Comparison of ENCODE assay signal across 19 cellular contexts in genomic region chr15:72838311-72838731, GRCh38. TPM values are rescaled to one million over a fixed set of nuclear protein-coding genes. Genes with fewer than 3 reads are reported as not detected.
DNase-seq lines count a peak whose midpoint lies in the region; ATAC-seq, FAIRE-seq and TF ChIP-seq lines count a peak whose summit lies in the region.
"Had no signal": no experiment of that assay in that cellular context is flagged by ENCODE, and none has a peak within 500 bp of the region (broad histone marks: within the 10 kb centered on the region; RNA-seq: fewer than 3 reads in every experiment).

No MANE protein-coding gene starts in this region.

- POLR2A ChIA-PET in MCF 10A (lab: Yijun Ruan, JAX) = interaction anchor here (0.6 to 0.7 kb wide), 2 partner anchors 13 to 241 kb away, joined by 3 to 4 read pairs; no protein-coding TSS in a partner anchor

- no peaks in the 10 kb centered on the region for H3F3A ChIP-seq in GM23248 (ENCODE audit: insufficient read depth)

- no peaks in the 10 kb centered on the region for H3K9me2 ChIP-seq in GM23248 (ENCODE audit: insufficient read depth)

- H3K27me3 ChIP-seq in GM23248 (replicated peaks; ENCODE audit: insufficient read depth) (peaks cover 18% of the 10 kb centered on the region), neutrophil (peaks cover 16% of the 10 kb centered on the region)
- H3K27me3 ChIP-seq: uterus had no signal

- H3K4me3 ChIP-seq in GM23248 = no peak overlapping the region
- H3K4me3 ChIP-seq in neutrophil (ENCODE audit: low read depth in 1 of 2, low read length in 1 of 2) = no peak overlapping the region
- H3K4me3 ChIP-seq: uterus had no signal

- no peak overlapping the region for H2AFZ ChIP-seq in GM23248

- ATAC-seq in esophagus mucosa = no peak
- ATAC-seq: foreskin keratinocyte, sciatic nerve had no signal

- no TSS peak for BruUV-seq in MCF 10A (replicated peaks; lab: Mats Ljungman, UMichigan)

- H3K4me1 ChIP-seq in GM23248 (ENCODE audit: insufficient read depth) (0 out of 2 replicates have a peak, but pooled peaks cover 8% of the 10 kb centered on the region), neutrophil (ENCODE audit: control insufficient read depth in 1 of 2, insufficient read depth in 1 of 2, low read depth in 1 of 2, low read length in 1 of 2) (peaks cover 0 to 18% of the 10 kb centered on the region in 2 experiments)
- H3K4me1 ChIP-seq: foreskin keratinocyte, uterus had no signal

- WGBS in GM23248 (ENCODE audit: low coverage in 1 of 2, low lambda C conversion rate in 2 of 2, missing lambda C conversion rate in 2 of 2), 2 experiments = 6 to 7% methylated on average over 5 of the region's 5 CpGs

- CTCF ChIA-PET in MCF 10A (lab: Yijun Ruan, JAX) = interaction anchor here (1.1 kb wide), 1 partner anchor 58 kb away, joined by 5 read pairs; no protein-coding TSS in a partner anchor

- DNase-seq in GM23248 (peak; percentile 63), NOMO-1 (lab: John Stamatoyannopoulos, UW; ENCODE audit: unreplicated experiment in 2 of 2) (peak; percentile 87), MCF 10A (ENCODE audit: unreplicated experiment) (peak; percentile 68), RCC 7860 (ENCODE audit: low spot score) (no peak), GM13977 (ENCODE audit: low spot score) (no peak), T-helper 1 cell (no peak)
- DNase-seq: activated CD8-positive, alpha-beta memory T cell treated with anti-CD3 and anti-CD28 coated beads, Interleukin-2, amount 50 U/mL, for 4 hours; activated naive CD4-positive, alpha-beta T cell treated with anti-CD3 and anti-CD28 coated beads for 36 hours; foreskin keratinocyte; NCI-H1048; stimulated activated CD4-positive, alpha-beta T cell treated with anti-CD3 and anti-CD28 coated beads, Interleukin-4, amount 100 ng/mL, for 4 hours; SW 1271 had no signal

- H4K20me1 ChIP-seq in GM23248 (ENCODE audit: insufficient read depth) = no peaks in the 10 kb centered on the region

- intact Hi-C loops in MCF 10A (cut with micrococcal nuclease) = loop anchor here (5.0 kb wide), 1 partner anchor 214 kb away; the partner anchor contains the start of gene NEO1

- H3K27ac ChIP-seq in GM23248 (no peak overlapping the region), neutrophil (peak overlapping the region; percentile 43)
- H3K27ac ChIP-seq: foreskin keratinocyte, uterus had no signal

- peaks cover 4% of the 10 kb centered on the region for H3K36me3 Mint-ChIP-seq in MCF 10A (ENCODE audit: insufficient read depth, unreplicated experiment)
- H3K36me3 Mint-ChIP-seq: memory B cell had no signal

- no peak for FAIRE-seq in RCC 7860 (lab: Jason Lieb, UNC)
- FAIRE-seq: bronchial epithelial cell had no signal

- H3K4me3 Mint-ChIP-seq in MCF 10A (ENCODE audit: unreplicated experiment) = no peak overlapping the region
- H3K4me3 Mint-ChIP-seq: activated naive CD4-positive, alpha-beta T cell treated with anti-CD3 and anti-CD28 coated beads for 36 hours; B cell; memory B cell had no signal

- H3K36me3 ChIP-seq in GM23248 (ENCODE audit: low read depth) = no peaks in the 10 kb centered on the region
- H3K36me3 ChIP-seq in neutrophil = no peaks in the 10 kb centered on the region
- H3K36me3 ChIP-seq: uterus had no signal

- H3K27ac Mint-ChIP-seq in MCF 10A (ENCODE audit: low read depth, unreplicated experiment) = no peak overlapping the region
- H3K27ac Mint-ChIP-seq: activated naive CD4-positive, alpha-beta T cell treated with anti-CD3 and anti-CD28 coated beads for 36 hours; B cell; memory B cell had no signal

- H3K27me3 Mint-ChIP-seq in MCF 10A (ENCODE audit: insufficient read depth, unreplicated experiment) = peaks cover 31% of the 10 kb centered on the region

- no peak overlapping the region for H3K9ac ChIP-seq in GM23248

- H3K9me3 ChIP-seq in GM23248 (ENCODE audit: low read depth) (no peaks in the 10 kb centered on the region), neutrophil (no peaks in the 10 kb centered on the region)
- H3K9me3 ChIP-seq: uterus had no signal

- H3K4me2 ChIP-seq in GM23248 (ENCODE audit: unreplicated experiment) = no peak overlapping the region

- in situ Hi-C loops in GM23248 (cut with MboI) (no loop called here), GM13977 (cut with MboI; ENCODE audit: low pct_unique_long_range_greater_than_20kb, low sequenced_read_pairs, unreplicated experiment) (no loop called here)

- H3K4me1 Mint-ChIP-seq in MCF 10A (ENCODE audit: insufficient read depth, unreplicated experiment) = peaks cover 8% of the 10 kb centered on the region
- H3K4me1 Mint-ChIP-seq: B cell, memory B cell had no signal

- TF ChIP-seq CTCF in MCF 10A (IDR thresholded peaks at IDR 0.05; ENCODE audit: unreplicated experiment) (no peak), neutrophil (IDR thresholded peaks at IDR 0.05) (no peak), GM13977 (IDR thresholded peaks at IDR 0.05; ENCODE audit: extremely low read depth, insufficient read depth, missing control alignments) (no peak)

- no peaks in the 10 kb centered on the region for H3K9me3 Mint-ChIP-seq in MCF 10A (ENCODE audit: unreplicated experiment)
- H3K9me3 Mint-ChIP-seq: activated naive CD4-positive, alpha-beta T cell treated with anti-CD3 and anti-CD28 coated beads for 36 hours had no signal

- no peaks in the 10 kb centered on the region for H3K79me2 ChIP-seq in GM23248 (ENCODE audit: insufficient read depth)

RNA-seq across cellular contexts. Expression of gene ADPGK, which starts 54.8 kb away (rescaled TPM):
- total RNA-seq in GM23248 (2014; rRNA removed; shearing (Covaris generic)) = 66.6 and 86.2 TPM in 2 replicates
- polyA plus RNA-seq in GM23248 (2016; fragmentation: Nextera tagmentation; extraction: Ambion mirVana) = 47.1 and 50.5 TPM in 2 replicates
- total RNA-seq in MCF 10A (2022) = 41.6 and 53.7 TPM in 2 replicates
- 23.4 TPM for total RNA-seq in esophagus mucosa

Comparison
In these comparisons a context has a peak if more than half of its experiments do, and no peak if none do; other contexts are left out.
1. DNase-seq: peak in GM23248 (single experiment), NOMO-1 (2 of 2) and MCF 10A (single experiment); none in RCC 7860 (single experiment), GM13977 (single experiment) and T-helper 1 cell (0 of 5).